18 cellular contexts compared by ENCODE assay signal in the genomic region with DNA sequence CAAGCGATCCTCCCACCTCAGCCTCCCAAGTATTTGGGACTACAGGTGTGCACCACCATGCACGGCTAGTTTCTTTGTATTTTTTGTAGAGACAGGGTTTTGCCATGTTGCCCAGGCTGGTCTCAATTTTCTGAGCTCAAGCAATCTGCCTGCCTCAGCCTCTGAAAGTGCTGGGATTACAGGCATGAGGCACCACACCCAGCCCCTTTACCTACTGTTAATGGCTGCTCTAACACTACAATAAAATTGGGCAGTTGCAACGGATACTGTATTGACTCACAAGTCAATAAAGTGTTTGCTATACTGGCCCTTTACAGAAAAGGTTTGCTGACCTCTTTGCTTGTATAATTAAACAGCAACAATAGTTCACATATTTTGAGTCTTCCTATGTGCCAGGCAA. TPM values are rescaled to one million over a fixed set of nuclear protein-coding genes. Genes with fewer than 3 reads are reported as not detected.
A peak's percentile ranks its signal among the peaks of the same experiment; 100 is the strongest.
DNase-seq lines count a peak whose midpoint lies in the region; ATAC-seq, FAIRE-seq and TF ChIP-seq lines count a peak whose summit lies in the region.
"Had no signal": no experiment of that assay in that cellular context is flagged by ENCODE, and none has a peak within 500 bp of the region (broad histone marks: within the 10 kb centered on the region; RNA-seq: fewer than 3 reads in every experiment).

No MANE protein-coding gene starts in this region.

- DNase-seq in NCI-H748 (lab: John Stamatoyannopoulos, UW; ENCODE audit: unreplicated experiment) (peak; percentile 21), NCI-H748 treated with DMSO at 0.1 percent for 48 hours (lab: John Stamatoyannopoulos, UW) (no peak), left colon (peak in 1 of 2 donors; percentile 50), small intestine (peak; percentile 22), GM13977 (ENCODE audit: low spot score) (no peak), middle frontal gyrus (ENCODE audit: extremely low spot score, low spot score) (no peak), MCF 10A (ENCODE audit: unreplicated experiment) (no peak)
- DNase-seq: AML-193; CD4-positive, alpha-beta memory T cell; DMS153; DMS79; GDM1; HCEC 1CT had no signal

- no peaks in the 10 kb centered on the region for H3K27me3 Mint-ChIP-seq in MCF 10A (ENCODE audit: insufficient read depth, unreplicated experiment)
- H3K27me3 Mint-ChIP-seq: CD4-positive, alpha-beta memory T cell had no signal

- peaks cover 5% of the 10 kb centered on the region for H3K9me3 Mint-ChIP-seq in MCF 10A (ENCODE audit: unreplicated experiment)
- H3K9me3 Mint-ChIP-seq: GM23338 had no signal

- POLR2A ChIA-PET in MCF 10A (lab: Yijun Ruan, JAX): interaction anchor here (0.7 to 1.1 kb wide), 2 partner anchors 12 to 13 kb away, joined by 3 to 4 read pairs; no protein-coding TSS in a partner anchor

- FAIRE-seq in small intestine (lab: Jason Lieb, UNC): no peak
- FAIRE-seq: A549, GM12892, H54 had no signal

- no peaks in the 10 kb centered on the region for H3K27me3 ChIP-seq in small intestine (ENCODE audit: control insufficient read depth in 2 of 2, insufficient read depth in 2 of 2, low read length in 2 of 2)

- no TSS peak for BruUV-seq in MCF 10A (replicated peaks; lab: Mats Ljungman, UMichigan)

- H3K27ac ChIP-seq in small intestine (ENCODE audit: low read depth in 1 of 2, low read length in 1 of 2): no peak overlapping the region
- H3K27ac ChIP-seq: A549 had no signal

- intact Hi-C loops in left colon (cut with DNase I, micrococcal nuclease): no loop called here
- intact Hi-C loops in MCF 10A (cut with micrococcal nuclease): no loop called here

- H3K36me3 ChIP-seq in small intestine (ENCODE audit: control insufficient read depth in 2 of 2, insufficient read depth in 2 of 2, low read length in 2 of 2): no peaks in the 10 kb centered on the region

- peaks cover 3 to 10% of the 10 kb centered on the region in 2 donors for H3K4me1 ChIP-seq in small intestine (ENCODE audit: control insufficient read depth in 2 of 2, insufficient read depth in 1 of 2, low read depth in 1 of 2, low read length in 1 of 2)

- no peak overlapping the region for H3K4me3 ChIP-seq in small intestine (ENCODE audit: low read depth in 1 of 2, low read length in 2 of 2)
- H3K4me3 ChIP-seq: A549, GM23338 had no signal

- peaks cover 6% of the 10 kb centered on the region for H3K4me1 Mint-ChIP-seq in MCF 10A (ENCODE audit: insufficient read depth, unreplicated experiment)

- 59 to 85% (median 76%) methylated on average over 3 of the region's 3 CpGs for WGBS in small intestine, 3 donors

- H3K36me3 Mint-ChIP-seq in MCF 10A (ENCODE audit: insufficient read depth, unreplicated experiment): no peaks in the 10 kb centered on the region
- H3K36me3 Mint-ChIP-seq: CD14-positive monocyte; CD4-positive, alpha-beta memory T cell had no signal

- no peaks in the 10 kb centered on the region for H3K9me3 ChIP-seq in small intestine (ENCODE audit: control insufficient read depth, low read depth)
- H3K9me3 ChIP-seq: A549 had no signal

- CTCF ChIA-PET in MCF 10A (lab: Yijun Ruan, JAX): interaction anchor here (0.8 kb wide), 1 partner anchor 20 kb away, joined by 3 read pairs; no protein-coding TSS in a partner anchor

- TF ChIP-seq CTCF in GM13977 (IDR thresholded peaks at IDR 0.05; ENCODE audit: extremely low read depth, insufficient read depth, missing control alignments): no peak
- TF ChIP-seq CTCF in MCF 10A (IDR thresholded peaks at IDR 0.05; ENCODE audit: unreplicated experiment): no peak

- ATAC-seq in left colon: peak; percentile 67
- ATAC-seq: A549, GM23338 had no signal

- no peak overlapping the region for H3K4me3 Mint-ChIP-seq in MCF 10A (ENCODE audit: unreplicated experiment)
- H3K4me3 Mint-ChIP-seq: CD14-positive monocyte; CD4-positive, alpha-beta memory T cell; GM23338 had no signal

- in situ Hi-C loops in GM13977 (cut with MboI; ENCODE audit: low pct_unique_long_range_greater_than_20kb, low sequenced_read_pairs, unreplicated experiment): no loop called here

- no peak overlapping the region for H3K27ac Mint-ChIP-seq in MCF 10A (ENCODE audit: low read depth, unreplicated experiment)
- H3K27ac Mint-ChIP-seq: CD14-positive monocyte, GM23338 had no signal

RNA-seq across cellular contexts. Expression of a gene that starts 41.5 kb away (rescaled TPM):
- total RNA-seq in left colon (100 to 1,000 TPM; 123 to 145 TPM), MCF 10A (2022) (33.0 and 37.2 TPM in 2 replicates)
- 10 to 100 TPM; 17.8 to 22.7 (median 21.5) TPM for polyA plus RNA-seq in small intestine

Comparison
In these comparisons a context has a peak if more than half of its experiments do, and no peak if none do; other contexts are left out.
1. DNase-seq: peak in NCI-H748 (single experiment) and small intestine (single experiment); none in NCI-H748 treated with DMSO at 0.1 percent for 48 hours (single experiment), GM13977 (single experiment), middle frontal gyrus (single experiment) and MCF 10A (single experiment).